Comparison of ENCODE assay signal across 22 cellular contexts in the genomic region with DNA sequence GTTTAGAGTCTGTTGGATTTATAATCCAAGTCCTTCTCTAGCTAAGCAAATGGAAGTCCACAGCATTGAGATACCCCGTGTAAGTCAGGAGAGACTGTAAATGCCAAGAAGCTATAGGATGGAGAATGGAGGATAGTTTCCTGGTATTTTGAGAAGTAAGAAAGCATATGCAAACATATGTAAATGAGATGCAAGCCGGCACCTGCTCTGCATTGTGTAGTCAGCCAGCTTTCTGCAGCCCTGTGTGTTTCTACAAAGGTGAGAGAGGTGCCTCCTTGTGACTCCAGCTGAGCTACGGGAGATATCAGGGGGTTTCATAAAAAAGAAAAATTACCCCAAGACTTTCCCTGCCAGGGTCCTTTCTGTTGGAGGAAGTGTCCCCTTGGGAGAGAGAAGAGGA.
"Had no signal": no experiment of that assay in that cellular context is flagged by ENCODE, and none has a peak within 500 bp of the region (broad histone marks: within the 10 kb centered on the region; RNA-seq: fewer than 3 reads in every experiment).

No MANE protein-coding gene starts in this region.

- H3K4me3 ChIP-seq: cardiac muscle cell had no signal

- H3K36me3 ChIP-seq: brain microvascular endothelial cell, cardiac muscle cell had no signal

- DNase-seq: activated B cell treated with CpG ODN at 0.5 μM for 24 hours; activated CD4-positive, alpha-beta T cell treated with anti-CD3 and anti-CD28 coated beads for 1 hour; activated CD4-positive, alpha-beta T cell treated with anti-CD3 and anti-CD28 coated beads, Interleukin-2, amount 10 ng/mL, durations not matched to agents 24 days and 14 days; activated CD4-positive, alpha-beta T cell treated with anti-CD3 and anti-CD28 coated beads, Interleukin-2, amount 50 U/mL, for 48 hours; activated CD8-positive, alpha-beta memory T cell treated with anti-CD3 and anti-CD28 coated beads, Interleukin-2, amount 10 ng/mL, durations not matched to agents 7 days and 5 days; activated effector memory CD4-positive, alpha-beta T cell treated with Interleukin-2 at 50 U/mL for 16 hours; activated naive CD4-positive, alpha-beta T cell; activated T-cell treated with anti-CD3 and anti-CD28 coated beads, Interleukin-2, amount 50 U/mL, for 24 hours; amygdala; brain microvascular endothelial cell; NCI-H1105 treated with DMSO at 0.1 percent for 48 hours; NCI-H1436 treated with DMSO at 0.1 percent for 48 hours; NCI-H187; NCI-H2081; NCI-H510A treated with DMSO at 0.1 percent for 48 hours; NK-92 treated with Interleukin-12 subunit alpha and Interleukin-12 subunit beta, amount 100 ng/mL, for 24 hours; PC-3; SHP77 treated with DMSO at 0.1 percent for 48 hours; T-helper 17 cell; T-helper 9 cell had no signal

- ATAC-seq: activated CD8-positive, alpha-beta memory T cell treated with anti-CD3 and anti-CD28 coated beads, Interleukin-2, amount 10 ng/mL, durations not matched to agents 7 days and 5 days; PC-3; T-helper 17 cell had no signal

- FAIRE-seq: astrocyte had no signal

- H3K27me3 ChIP-seq: cardiac muscle cell had no signal

- H3K27ac ChIP-seq: brain microvascular endothelial cell, cardiac muscle cell had no signal
